Comparison of ENCODE assay signal across 8 cellular contexts in genomic region chr4:168183717-168184571, GRCh38.
A peak's percentile ranks its signal among the peaks of the same experiment; 100 is the strongest.
DNase-seq lines count a peak whose midpoint lies in the region; ATAC-seq and TF ChIP-seq lines count a peak whose summit lies in the region.

No MANE protein-coding gene starts in this region.

- peak overlapping the region; percentile 43 for H3K4me2 ChIP-seq in skeletal muscle satellite cell (ENCODE audit: low read length)

- no peak for ATAC-seq in activated CD8-positive, alpha-beta memory T cell treated with anti-CD3 and anti-CD28 coated beads, Interleukin-2, amount 10 ng/mL, durations not matched to agents 7 days and 5 days

- H3K4me3 ChIP-seq in SK-N-MC (no peak overlapping the region), foreskin fibroblast (ENCODE audit: low read depth in 1 of 2, low read length in 2 of 2) (no peak overlapping the region), skeletal muscle satellite cell (ENCODE audit: low read length) (no peak overlapping the region)

- H3K36me3 ChIP-seq in SK-N-MC (ENCODE audit: insufficient read depth, low read length) (no peaks in the 10 kb centered on the region), skeletal muscle satellite cell (ENCODE audit: insufficient read depth, low read length) (no peaks in the 10 kb centered on the region)

- H3K27ac Mint-ChIP-seq in HFFc6: peak overlapping the region; percentile 14; the same call in 1 of the 2 replicates
- no peak overlapping the region for H3K27ac Mint-ChIP-seq in activated T-helper 1 cell treated with anti-CD3 and anti-CD28 coated beads, Interleukin-12 subunit alpha, Interleukin-12 subunit beta, Interleukin-2, Interleukin-4 antibody, amounts not matched to agents 30 ng/mL and 10 ng/mL and 1 ng/mL, durations not matched to agents 14 hours and 24 hours and 36 hours
- H3K27ac Mint-ChIP-seq in activated CD8-positive, alpha-beta memory T cell treated with anti-CD3 and anti-CD28 coated beads, Interleukin-2, amount 10 ng/mL, durations not matched to agents 7 days and 5 days: no peak overlapping the region

- H3K9ac ChIP-seq in SK-N-MC (ENCODE audit: insufficient read length): no peak overlapping the region
- no peak overlapping the region for H3K9ac ChIP-seq in skeletal muscle satellite cell (ENCODE audit: low read depth, low read length)

- peaks cover 6% of the 10 kb centered on the region for H3K4me1 ChIP-seq in skeletal muscle satellite cell (ENCODE audit: control insufficient read depth, insufficient read depth, low read length)

- H3K4me1 Mint-ChIP-seq in HFFc6 (ENCODE audit: low read depth): peaks cover 18% of the 10 kb centered on the region
- H3K4me1 Mint-ChIP-seq in activated T-helper 1 cell treated with anti-CD3 and anti-CD28 coated beads, Interleukin-12 subunit alpha, Interleukin-12 subunit beta, Interleukin-2, Interleukin-4 antibody, amounts not matched to agents 30 ng/mL and 10 ng/mL and 1 ng/mL, durations not matched to agents 14 hours and 24 hours and 36 hours (ENCODE audit: low read depth): peaks cover 5% of the 10 kb centered on the region
- peaks cover 5% of the 10 kb centered on the region for H3K4me1 Mint-ChIP-seq in activated CD8-positive, alpha-beta memory T cell treated with anti-CD3 and anti-CD28 coated beads, Interleukin-2, amount 10 ng/mL, durations not matched to agents 7 days and 5 days

- no peaks in the 10 kb centered on the region for H3K27me3 Mint-ChIP-seq in HFFc6 (ENCODE audit: insufficient read depth)
- no peaks in the 10 kb centered on the region for H3K27me3 Mint-ChIP-seq in activated T-helper 1 cell treated with anti-CD3 and anti-CD28 coated beads, Interleukin-12 subunit alpha, Interleukin-12 subunit beta, Interleukin-2, Interleukin-4 antibody, amounts not matched to agents 30 ng/mL and 10 ng/mL and 1 ng/mL, durations not matched to agents 14 hours and 24 hours and 36 hours (ENCODE audit: insufficient read depth)
- no peaks in the 10 kb centered on the region for H3K27me3 Mint-ChIP-seq in activated CD8-positive, alpha-beta memory T cell treated with anti-CD3 and anti-CD28 coated beads, Interleukin-2, amount 10 ng/mL, durations not matched to agents 7 days and 5 days

- intact Hi-C loops in activated T-helper 1 cell treated with anti-CD3 and anti-CD28 coated beads, Interleukin-12 subunit alpha, Interleukin-12 subunit beta, Interleukin-2, Interleukin-4 antibody, amounts not matched to agents 30 ng/mL and 10 ng/mL and 1 ng/mL, durations not matched to agents 14 hours and 24 hours and 36 hours (cut with micrococcal nuclease): loop anchor here (1.0 to 10.0 kb wide), 4 partner anchors 327 to 1301 kb away; no protein-coding TSS in a partner anchor

- TF ChIP-seq CTCF in HFFc6 (IDR thresholded peaks at IDR 0.05): peak; percentile 90
- TF ChIP-seq CTCF in foreskin fibroblast (IDR thresholded peaks at IDR 0.05; ENCODE audit: low read depth, low read length): peak; percentile 41

- H3K27me3 ChIP-seq in skeletal muscle satellite cell (ENCODE audit: control insufficient read depth, insufficient read depth, low read length): no peaks in the 10 kb centered on the region

- DNase-seq in COLO829 (ENCODE audit: low spot score): peak; percentile 30
- peak; percentile 50 for DNase-seq in HFFc6
- peak; percentile 53 for DNase-seq in SK-N-MC (ENCODE audit: low read depth, low spot score)
- peak; percentile 21 to 71 for DNase-seq in foreskin fibroblast
- DNase-seq in activated T-helper 1 cell treated with anti-CD3 and anti-CD28 coated beads, Interleukin-12 subunit alpha, Interleukin-12 subunit beta, Interleukin-2, Interleukin-4 antibody, amounts not matched to agents 30 ng/mL and 10 ng/mL and 1 ng/mL, durations not matched to agents 14 hours and 24 hours and 36 hours (ENCODE audit: low spot score): no peak
- DNase-seq in nucleus accumbens (lab: John Stamatoyannopoulos, UW): no peak
- no peak for DNase-seq in activated CD8-positive, alpha-beta memory T cell treated with anti-CD3 and anti-CD28 coated beads, Interleukin-2, amount 10 ng/mL, durations not matched to agents 7 days and 5 days

- no peaks in the 10 kb centered on the region for H3K9me3 Mint-ChIP-seq in HFFc6
- no peaks in the 10 kb centered on the region for H3K9me3 Mint-ChIP-seq in activated T-helper 1 cell treated with anti-CD3 and anti-CD28 coated beads, Interleukin-12 subunit alpha, Interleukin-12 subunit beta, Interleukin-2, Interleukin-4 antibody, amounts not matched to agents 30 ng/mL and 10 ng/mL and 1 ng/mL, durations not matched to agents 14 hours and 24 hours and 36 hours
- H3K9me3 Mint-ChIP-seq in activated CD8-positive, alpha-beta memory T cell treated with anti-CD3 and anti-CD28 coated beads, Interleukin-2, amount 10 ng/mL, durations not matched to agents 7 days and 5 days (ENCODE audit: low read depth): no peaks in the 10 kb centered on the region

- H3K36me3 Mint-ChIP-seq in HFFc6 (ENCODE audit: low read depth): no peaks in the 10 kb centered on the region
- H3K36me3 Mint-ChIP-seq in activated T-helper 1 cell treated with anti-CD3 and anti-CD28 coated beads, Interleukin-12 subunit alpha, Interleukin-12 subunit beta, Interleukin-2, Interleukin-4 antibody, amounts not matched to agents 30 ng/mL and 10 ng/mL and 1 ng/mL, durations not matched to agents 14 hours and 24 hours and 36 hours (ENCODE audit: low read depth): no peaks in the 10 kb centered on the region
- H3K36me3 Mint-ChIP-seq in activated CD8-positive, alpha-beta memory T cell treated with anti-CD3 and anti-CD28 coated beads, Interleukin-2, amount 10 ng/mL, durations not matched to agents 7 days and 5 days: peaks cover 5% of the 10 kb centered on the region

- CTCF ChIA-PET in activated CD8-positive, alpha-beta memory T cell treated with anti-CD3 and anti-CD28 coated beads, Interleukin-2, amount 10 ng/mL, durations not matched to agents 7 days and 5 days (lab: Charles Lee): no interaction called here

- H3K9me3 ChIP-seq in SK-N-MC (ENCODE audit: low read depth, low read length) (no peaks in the 10 kb centered on the region), skeletal muscle satellite cell (replicated peaks; ENCODE audit: low read length) (no peaks in the 10 kb centered on the region)

- no peak overlapping the region for H3K27ac ChIP-seq in SK-N-MC

- no peak overlapping the region; the same call in 1 of the 2 replicates for H3K4me3 Mint-ChIP-seq in HFFc6
- no peak overlapping the region for H3K4me3 Mint-ChIP-seq in activated T-helper 1 cell treated with anti-CD3 and anti-CD28 coated beads, Interleukin-12 subunit alpha, Interleukin-12 subunit beta, Interleukin-2, Interleukin-4 antibody, amounts not matched to agents 30 ng/mL and 10 ng/mL and 1 ng/mL, durations not matched to agents 14 hours and 24 hours and 36 hours
- no peak overlapping the region for H3K4me3 Mint-ChIP-seq in activated CD8-positive, alpha-beta memory T cell treated with anti-CD3 and anti-CD28 coated beads, Interleukin-2, amount 10 ng/mL, durations not matched to agents 7 days and 5 days

Comparison
In these comparisons a context has a peak if more than half of its experiments do, and no peak if none do; other contexts are left out.
1. DNase-seq: peak in COLO829 (single experiment), HFFc6 (single experiment), SK-N-MC (single experiment) and foreskin fibroblast (2 of 2); none in activated T-helper 1 cell treated with anti-CD3 and anti-CD28 coated beads, Interleukin-12 subunit alpha, Interleukin-12 subunit beta, Interleukin-2, Interleukin-4 antibody, amounts not matched to agents 30 ng/mL and 10 ng/mL and 1 ng/mL, durations not matched to agents 14 hours and 24 hours and 36 hours (single experiment), nucleus accumbens (0 of 56) and activated CD8-positive, alpha-beta memory T cell treated with anti-CD3 and anti-CD28 coated beads, Interleukin-2, amount 10 ng/mL, durations not matched to agents 7 days and 5 days (single experiment).